22 cellular contexts compared by ENCODE assay signal in the genomic region with DNA sequence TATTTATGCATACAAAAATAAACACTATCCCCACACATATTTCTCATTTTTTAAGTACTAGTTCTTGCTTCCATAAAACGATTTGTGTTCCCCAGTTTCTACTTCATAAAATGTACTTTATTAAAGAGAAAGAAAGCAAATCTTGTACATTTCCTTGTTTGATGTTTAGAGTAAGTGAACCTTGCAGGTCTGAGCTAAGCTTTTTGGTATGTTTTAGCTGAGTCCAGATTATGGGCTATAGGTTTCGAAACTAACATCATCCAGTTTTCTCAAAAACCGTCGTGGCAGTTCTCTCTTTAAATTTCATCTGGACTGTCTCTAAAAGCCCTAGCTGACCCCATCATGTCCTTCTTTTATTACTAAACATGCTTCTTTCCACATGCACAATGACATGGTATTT.
DNase-seq lines count a peak whose midpoint lies in the region; ATAC-seq, FAIRE-seq and TF ChIP-seq lines count a peak whose summit lies in the region.
"Had no signal": no experiment of that assay in that cellular context is flagged by ENCODE, and none has a peak within 500 bp of the region (broad histone marks: within the 10 kb centered on the region; RNA-seq: fewer than 3 reads in every experiment).

No MANE protein-coding gene starts in this region.

- no peak for ATAC-seq in GM19351 (IDR thresholded peaks at IDR 0.05; ENCODE audit: unreplicated experiment)
- ATAC-seq: activated T-cell treated with anti-CD3 and anti-CD28 coated beads, Interleukin-2, amount 50 U/mL, for 4 hours; naive thymus-derived CD8-positive, alpha-beta T cell; pancreas; stimulated activated naive B cell treated with anti-CD40 and anti-IgM and Interleukin-4, amounts not matched to agents 10 μg/mL and 1 μg/mL and 100 μg/mL, for 72 hours; upper lobe of right lung had no signal

- WGBS in thyroid gland, 2 donors: 69 to 72% methylated on average over 4 of the region's 4 CpGs

- no peaks in the 10 kb centered on the region for H3K36me3 ChIP-seq in breast epithelium
- no peaks in the 10 kb centered on the region for H3K36me3 ChIP-seq in thyroid gland
- H3K36me3 ChIP-seq: pancreas, upper lobe of right lung had no signal

- TF ChIP-seq POLR2A in breast epithelium (IDR thresholded peaks at IDR 0.05) (no peak), thyroid gland (IDR thresholded peaks at IDR 0.05) (no peak), GM12892 (IDR thresholded peaks at IDR 0.05; ENCODE audit: low read depth, low read length) (no peak)

- peak overlapping the region; percentile 66 to 78 for H3K27ac ChIP-seq in breast epithelium
- peak overlapping the region; percentile 72 for H3K27ac ChIP-seq in layer of hippocampus (ENCODE audit: low read depth, low read length)
- peak overlapping the region in 2 of 3 donors; percentile 6 to 26 for H3K27ac ChIP-seq in thyroid gland
- H3K27ac ChIP-seq: pancreas, upper lobe of right lung had no signal

- intact Hi-C loops in breast epithelium (cut with DNase I; ENCODE audit: low total_unique reads) (no loop called here), thyroid gland (cut with DNase I) (loop anchor here (10.0 kb wide), 1 partner anchor 970 kb away; no protein-coding TSS in a partner anchor)

- no peaks in the 10 kb centered on the region for H3K4me1 ChIP-seq in breast epithelium
- no peaks in the 10 kb centered on the region for H3K4me1 ChIP-seq in thyroid gland
- H3K4me1 ChIP-seq: pancreas had no signal

- H3K27me3 ChIP-seq in breast epithelium: no peaks in the 10 kb centered on the region
- no peaks in the 10 kb centered on the region for H3K27me3 ChIP-seq in layer of hippocampus (ENCODE audit: control insufficient read depth, insufficient read depth, low read length)
- H3K27me3 ChIP-seq in thyroid gland: no peaks in the 10 kb centered on the region
- H3K27me3 ChIP-seq: upper lobe of right lung had no signal

- no peak for TF ChIP-seq CTCF in breast epithelium (IDR thresholded peaks at IDR 0.05)
- TF ChIP-seq CTCF in thyroid gland (IDR thresholded peaks at IDR 0.05): no peak

- FAIRE-seq in GM12892 (lab: Jason Lieb, UNC): no peak
- FAIRE-seq: kidney, pancreas had no signal

- peak; percentile 54 for DNase-seq in NCI-H1694 treated with DMSO at 0.1 percent for 48 hours (lab: John Stamatoyannopoulos, UW)
- DNase-seq in NCI-H1694 (lab: John Stamatoyannopoulos, UW): no peak
- no peak for DNase-seq in breast epithelium (ENCODE audit: low spot score in 2 of 2)
- DNase-seq in thyroid gland: no peak
- DNase-seq in iPS-NIHi7 (ENCODE audit: extremely low spot score): no peak
- DNase-seq in GM12892 (ENCODE audit: insufficient read length): no peak
- DNase-seq: 8988T; activated CD4-positive, CD25-positive, alpha-beta regulatory T cell treated with anti-CD3 and anti-CD28 coated beads, Interleukin-2, amount 50 U/mL, for 72 hours; activated naive CD4-positive, alpha-beta T cell treated with anti-CD3 and anti-CD28 coated beads, Interleukin-2, amount 50 U/mL, for 16 hours; activated T-cell treated with anti-CD3 and anti-CD28 coated beads, Interleukin-2, amount 50 U/mL, for 4 hours; cortex of kidney; H7; KBM-7; kidney; MV-4-11; naive thymus-derived CD8-positive, alpha-beta T cell; pancreas; SHP77; stimulated activated naive B cell treated with anti-CD40 and anti-IgM and Interleukin-4, amounts not matched to agents 10 μg/mL and 1 μg/mL and 100 μg/mL, for 72 hours; upper lobe of right lung had no signal

- H3K9me3 ChIP-seq in breast epithelium: no peaks in the 10 kb centered on the region
- no peaks in the 10 kb centered on the region for H3K9me3 ChIP-seq in thyroid gland
- H3K9me3 ChIP-seq: pancreas, upper lobe of right lung had no signal

- peak overlapping the region in 2 of 3 donors; percentile 6 to 42 for H3K4me3 ChIP-seq in breast epithelium
- H3K4me3 ChIP-seq in thyroid gland (replicated peaks in 1 of 3): no peak overlapping the region
- H3K4me3 ChIP-seq: pancreas, upper lobe of right lung had no signal

Comparison
In these comparisons a context has a peak if more than half of its experiments do, and no peak if none do; other contexts are left out.
1. H3K27ac ChIP-seq: peak in every context shown above with its lines; median percentile 72 in breast epithelium; 72 in layer of hippocampus; 16 in thyroid gland.
2. H3K4me3 ChIP-seq: peak in breast epithelium (2 of 3); none in thyroid gland (0 of 3).